In the genomic region with DNA sequence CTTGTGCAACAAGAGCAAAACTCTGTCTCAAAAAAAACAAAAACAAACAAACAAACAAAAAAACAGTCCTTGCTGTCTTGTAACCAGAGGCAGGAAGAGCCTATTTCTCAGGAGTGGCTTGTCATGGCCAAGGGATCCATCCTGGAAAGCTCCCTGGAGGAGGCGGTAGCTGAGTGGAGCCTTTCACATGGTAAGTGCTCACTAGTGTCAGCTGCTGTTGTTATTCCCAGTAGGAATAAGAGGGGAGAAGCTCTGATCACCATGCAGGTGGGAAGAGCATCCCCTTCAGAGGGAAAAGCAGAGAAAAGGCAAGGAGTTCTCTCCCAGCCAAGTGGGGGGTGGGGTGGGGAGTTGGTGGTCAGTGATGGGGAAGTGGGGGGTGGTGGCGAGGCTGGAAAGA, we compare ENCODE assay signal across 20 cellular contexts. TPM values are rescaled to one million over a fixed set of nuclear protein-coding genes. Genes with fewer than 3 reads are reported as not detected.
DNase-seq lines count a peak whose midpoint lies in the region; ATAC-seq and TF ChIP-seq lines count a peak whose summit lies in the region.
"Had no signal": no experiment of that assay in that cellular context is flagged by ENCODE, and none has a peak within 500 bp of the region (broad histone marks: within the 10 kb centered on the region; RNA-seq: fewer than 3 reads in every experiment).

No MANE protein-coding gene starts in this region.

- H2BK120ac ChIP-seq in mesenchymal stem cell (ENCODE audit: low read depth, low read length): no peak overlapping the region

- no peak overlapping the region for H2BK5ac ChIP-seq in mesenchymal stem cell (ENCODE audit: low read depth, low read length, poor library complexity, severe bottlenecking)

- no peak overlapping the region for H3K4me3 ChIP-seq in mesenchymal stem cell (ENCODE audit: insufficient read depth in 1 of 2, low read depth in 1 of 2, low read length in 2 of 2)

- no peak overlapping the region for H2BK12ac ChIP-seq in mesenchymal stem cell (ENCODE audit: low read length in 2 of 2)

- H3K9me3 Mint-ChIP-seq in activated naive CD4-positive, alpha-beta T cell treated with anti-CD3 and anti-CD28 coated beads, Interleukin-2, amount 10 ng/mL, durations not matched to agents 7 days and 5 days: no peaks in the 10 kb centered on the region
- H3K9me3 Mint-ChIP-seq in WTC11 (no peaks in the 10 kb centered on the region), type B pancreatic cell (no peaks in the 10 kb centered on the region)

- no peak overlapping the region for H3K18ac ChIP-seq in mesenchymal stem cell (ENCODE audit: low read depth in 1 of 2, low read length in 2 of 2)

- CTCF ChIA-PET in activated naive CD4-positive, alpha-beta T cell treated with anti-CD3 and anti-CD28 coated beads, Interleukin-2, amount 10 ng/mL, durations not matched to agents 7 days and 5 days (lab: Charles Lee): interaction anchor here (0.7 to 1.5 kb wide), 2 partner anchors 25 to 117 kb away, joined by 3 to 6 read pairs; no protein-coding TSS in a partner anchor
- CTCF ChIA-PET in WTC11 (lab: Charles Lee): interaction anchor here (0.6 to 8.7 kb wide), 4 partner anchors 18 to 85 kb away, joined by 3 to 65 read pairs (median 8); no protein-coding TSS in a partner anchor

- H4K8ac ChIP-seq in mesenchymal stem cell (ENCODE audit: low read length): no peak overlapping the region

- no peak overlapping the region for H3K23ac ChIP-seq in mesenchymal stem cell (ENCODE audit: low read length in 2 of 2)

- no peaks in the 10 kb centered on the region for H3K9me3 ChIP-seq in mesenchymal stem cell (ENCODE audit: control insufficient read depth, low read length)

- no peak overlapping the region for H3K4me3 Mint-ChIP-seq in activated naive CD4-positive, alpha-beta T cell treated with anti-CD3 and anti-CD28 coated beads, Interleukin-2, amount 10 ng/mL, durations not matched to agents 7 days and 5 days
- no peak overlapping the region for H3K4me3 Mint-ChIP-seq in WTC11
- H3K4me3 Mint-ChIP-seq in type B pancreatic cell: peak overlapping the region; percentile 14

- H3K27ac ChIP-seq in mesenchymal stem cell (ENCODE audit: low read length, poor library complexity, severe bottlenecking): no peak overlapping the region

- H3K14ac ChIP-seq in mesenchymal stem cell (ENCODE audit: low read length in 2 of 2): no peak overlapping the region

- peaks cover 17% of the 10 kb centered on the region for H3K4me1 ChIP-seq in mesenchymal stem cell (ENCODE audit: control insufficient read depth, insufficient read depth, low read depth, low read length)

- H4K91ac ChIP-seq in mesenchymal stem cell (ENCODE audit: low read length): no peak overlapping the region

- H2BK15ac ChIP-seq in mesenchymal stem cell (ENCODE audit: low read depth, poor library complexity, severe bottlenecking): no peak overlapping the region

- H3K36me3 Mint-ChIP-seq in activated naive CD4-positive, alpha-beta T cell treated with anti-CD3 and anti-CD28 coated beads, Interleukin-2, amount 10 ng/mL, durations not matched to agents 7 days and 5 days: no peaks in the 10 kb centered on the region
- H3K36me3 Mint-ChIP-seq in WTC11 (no peaks in the 10 kb centered on the region), type B pancreatic cell (no peaks in the 10 kb centered on the region)

- H3K27ac Mint-ChIP-seq in activated naive CD4-positive, alpha-beta T cell treated with anti-CD3 and anti-CD28 coated beads, Interleukin-2, amount 10 ng/mL, durations not matched to agents 7 days and 5 days: no peak overlapping the region
- H3K27ac Mint-ChIP-seq in WTC11 (no peak overlapping the region), type B pancreatic cell (no peak overlapping the region)

- no peak overlapping the region for H2AFZ ChIP-seq in mesenchymal stem cell (ENCODE audit: low read depth, low read length)

- H3K4ac ChIP-seq in mesenchymal stem cell (ENCODE audit: low read depth in 1 of 2, low read length in 2 of 2): no peak overlapping the region

- H3K36me3 ChIP-seq in mesenchymal stem cell (ENCODE audit: control insufficient read depth in 1 of 2, insufficient read depth in 2 of 2, low read depth in 1 of 2, low read length in 2 of 2): no peaks in the 10 kb centered on the region

- no peak overlapping the region for H3K9ac ChIP-seq in mesenchymal stem cell (ENCODE audit: low read length)

- H2AK5ac ChIP-seq in mesenchymal stem cell (ENCODE audit: low read length, severe bottlenecking): peak overlapping the region; percentile 5

- DNase-seq in activated naive CD4-positive, alpha-beta T cell treated with anti-CD3 and anti-CD28 coated beads, Interleukin-2, amount 10 ng/mL, durations not matched to agents 7 days and 5 days: peak; percentile 17
- no peak for DNase-seq in activated naive CD4-positive, alpha-beta T cell (lab: John Stamatoyannopoulos, UW)
- peak; percentile 9 for DNase-seq in WTC11 (ENCODE audit: low spot score)
- DNase-seq in mesenchymal stem cell: no peak
- DNase-seq in type B pancreatic cell (ENCODE audit: extremely low spot score, unreplicated experiment): no peak
- DNase-seq in DMS79 (lab: John Stamatoyannopoulos, UW): no peak
- DNase-seq in amniotic stem cell (lab: John Stamatoyannopoulos, UW): no peak
- DNase-seq: C1 segment of cervical spinal cord; HCEC 1CT; KBM-7; MV-4-11; NCI-H1436; NCI-H2029; NCI-H2171; NCI-H446; NCI-H69; NK-92 treated with Interleukin-12 subunit alpha and Interleukin-12 subunit beta, amount 100 ng/mL, for 24 hours; OCI-M1; SHP77 treated with DMSO at 0.1 percent for 48 hours had no signal

- no peak for TF ChIP-seq CTCF in WTC11 (IDR thresholded peaks at IDR 0.05)
- no peak for TF ChIP-seq CTCF in type B pancreatic cell (conservative IDR thresholded peaks at IDR 0.05)

- no peak overlapping the region for H3K4me2 ChIP-seq in mesenchymal stem cell (ENCODE audit: low read length, poor library complexity, severe bottlenecking)

- ATAC-seq in WTC11 (0 out of 2 replicates have a peak, but pooled peaks have one; percentile 2), GM21526 (IDR thresholded peaks at IDR 0.05; ENCODE audit: low FRiP score, unreplicated experiment) (no peak)

- POLR2A ChIA-PET in WTC11 (lab: Charles Lee): interaction anchor here (0.6 kb wide), 1 partner anchor 17 kb away, joined by 5 read pairs; no protein-coding TSS in a partner anchor

- peaks cover 5% of the 10 kb centered on the region for H3K79me1 ChIP-seq in mesenchymal stem cell (replicated peaks; ENCODE audit: low read length, poor library complexity, severe bottlenecking)

- no peaks in the 10 kb centered on the region for H3K27me3 ChIP-seq in mesenchymal stem cell (ENCODE audit: control insufficient read depth in 1 of 2, insufficient read depth in 1 of 2, low read length in 2 of 2)

- peaks cover 50% of the 10 kb centered on the region for H3K27me3 Mint-ChIP-seq in activated naive CD4-positive, alpha-beta T cell treated with anti-CD3 and anti-CD28 coated beads, Interleukin-2, amount 10 ng/mL, durations not matched to agents 7 days and 5 days
- H3K27me3 Mint-ChIP-seq in WTC11 (ENCODE audit: low read depth) (peaks cover 20% of the 10 kb centered on the region), type B pancreatic cell (peaks cover 17% of the 10 kb centered on the region)

- peaks cover 20% of the 10 kb centered on the region for H3K4me1 Mint-ChIP-seq in activated naive CD4-positive, alpha-beta T cell treated with anti-CD3 and anti-CD28 coated beads, Interleukin-2, amount 10 ng/mL, durations not matched to agents 7 days and 5 days
- H3K4me1 Mint-ChIP-seq in WTC11 (peaks cover 44% of the 10 kb centered on the region), type B pancreatic cell (ENCODE audit: unreplicated experiment) (peaks cover 11% of the 10 kb centered on the region)

- 84% methylated on average over 2 of the region's 2 CpGs for WGBS in mesenchymal stem cell

TF ChIP-seq in WTC11, 78 proteins besides CTCF, POLR2A, EP300 and RAD21 (continues in another document):
- TF ChIP-seq, protein P1, sequence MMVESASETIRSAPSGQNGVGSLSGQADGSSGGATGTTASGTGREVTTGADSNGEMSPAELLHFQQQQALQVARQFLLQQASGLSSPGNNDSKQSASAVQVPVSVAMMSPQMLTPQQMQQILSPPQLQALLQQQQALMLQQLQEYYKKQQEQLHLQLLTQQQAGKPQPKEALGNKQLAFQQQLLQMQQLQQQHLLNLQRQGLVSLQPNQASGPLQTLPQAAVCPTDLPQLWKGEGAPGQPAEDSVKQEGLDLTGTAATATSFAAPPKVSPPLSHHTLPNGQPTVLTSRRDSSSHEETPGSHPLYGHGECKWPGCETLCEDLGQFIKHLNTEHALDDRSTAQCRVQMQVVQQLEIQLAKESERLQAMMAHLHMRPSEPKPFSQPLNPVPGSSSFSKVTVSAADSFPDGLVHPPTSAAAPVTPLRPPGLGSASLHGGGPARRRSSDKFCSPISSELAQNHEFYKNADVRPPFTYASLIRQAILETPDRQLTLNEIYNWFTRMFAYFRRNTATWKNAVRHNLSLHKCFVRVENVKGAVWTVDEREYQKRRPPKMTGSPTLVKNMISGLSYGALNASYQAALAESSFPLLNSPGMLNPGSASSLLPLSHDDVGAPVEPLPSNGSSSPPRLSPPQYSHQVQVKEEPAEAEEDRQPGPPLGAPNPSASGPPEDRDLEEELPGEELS (CRISPR knock-in tag; IDR thresholded peaks at IDR 0.05): no peak
- TF ChIP-seq, protein P2, sequence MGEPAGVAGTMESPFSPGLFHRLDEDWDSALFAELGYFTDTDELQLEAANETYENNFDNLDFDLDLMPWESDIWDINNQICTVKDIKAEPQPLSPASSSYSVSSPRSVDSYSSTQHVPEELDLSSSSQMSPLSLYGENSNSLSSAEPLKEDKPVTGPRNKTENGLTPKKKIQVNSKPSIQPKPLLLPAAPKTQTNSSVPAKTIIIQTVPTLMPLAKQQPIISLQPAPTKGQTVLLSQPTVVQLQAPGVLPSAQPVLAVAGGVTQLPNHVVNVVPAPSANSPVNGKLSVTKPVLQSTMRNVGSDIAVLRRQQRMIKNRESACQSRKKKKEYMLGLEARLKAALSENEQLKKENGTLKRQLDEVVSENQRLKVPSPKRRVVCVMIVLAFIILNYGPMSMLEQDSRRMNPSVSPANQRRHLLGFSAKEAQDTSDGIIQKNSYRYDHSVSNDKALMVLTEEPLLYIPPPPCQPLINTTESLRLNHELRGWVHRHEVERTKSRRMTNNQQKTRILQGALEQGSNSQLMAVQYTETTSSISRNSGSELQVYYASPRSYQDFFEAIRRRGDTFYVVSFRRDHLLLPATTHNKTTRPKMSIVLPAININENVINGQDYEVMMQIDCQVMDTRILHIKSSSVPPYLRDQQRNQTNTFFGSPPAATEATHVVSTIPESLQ (CRISPR knock-in tag; IDR thresholded peaks at IDR 0.05): no peak
- no peak for TF ChIP-seq CBFB (CRISPR knock-in tag; IDR thresholded peaks at IDR 0.05; ENCODE audit: low read depth)

RNA-seq across cellular contexts. Expression of a gene that starts 54.6 kb away (rescaled TPM):
- total RNA-seq in WTC11 (2021): 0.18 to 0.33 TPM (median 0.23 TPM) in 3 replicates
- polyA plus RNA-seq in mesenchymal stem cell (2013, experiment 1 of 2): not detected
- not detected for polyA plus RNA-seq in mesenchymal stem cell (2013, experiment 2 of 2)
- total RNA-seq in type B pancreatic cell (ENCODE audit: low replicate concordance): 14.8 and 16.4 TPM in 2 replicates

Comparison
In these comparisons a context has a peak if more than half of its experiments do, and no peak if none do; other contexts are left out.
1. DNase-seq: peak in activated naive CD4-positive, alpha-beta T cell treated with anti-CD3 and anti-CD28 coated beads, Interleukin-2, amount 10 ng/mL, durations not matched to agents 7 days and 5 days (single experiment) and WTC11 (single experiment); none in activated naive CD4-positive, alpha-beta T cell (0 of 4), mesenchymal stem cell (single experiment), type B pancreatic cell (single experiment), DMS79 (single experiment) and amniotic stem cell (single experiment).
2. RNA of a gene that starts 54.6 kb away (total RNA-seq): 14.8 to 16.4 TPM in type B pancreatic cell; 0.18 to 0.33 TPM in WTC11; every median in the first group is over 10 times any median in the second.